Comparison of ENCODE assay signal across 14 cellular contexts in genomic region chr19:16875584-16876555, GRCh38. TPM values are rescaled to one million over a fixed set of nuclear protein-coding genes. Genes with fewer than 3 reads are reported as not detected.
DNase-seq lines count a peak whose midpoint lies in the region; ATAC-seq and TF ChIP-seq lines count a peak whose summit lies in the region.
"Had no signal": no experiment of that assay in that cellular context is flagged by ENCODE, and none has a peak within 500 bp of the region (broad histone marks: within the 10 kb centered on the region; RNA-seq: fewer than 3 reads in every experiment).

No MANE protein-coding gene starts in this region.

- DNase-seq in heart left ventricle: no peak
- no peak for DNase-seq in left ventricle myocardium superior
- no peak for DNase-seq in stimulated activated effector memory CD8-positive, alpha-beta T cell treated with anti-CD3 and anti-CD28 coated beads, Interleukin-12 subunit alpha, Interleukin-12 subunit beta, amount 100 ng/mL, for 72 hours (ENCODE audit: low spot score in 2 of 2)
- DNase-seq in GM13977 (ENCODE audit: low spot score): no peak
- DNase-seq in prostate gland (ENCODE audit: low spot score): no peak
- DNase-seq: activated CD4-positive, CD25-positive, alpha-beta regulatory T cell treated with anti-CD3 and anti-CD28 coated beads, Interleukin-2, amount 50 U/mL, for 72 hours; activated naive CD8-positive, alpha-beta T cell treated with anti-CD3 and anti-CD28 coated beads, Interleukin-2, amount 10 ng/mL, durations not matched to agents 7 days and 5 days; NCI-H1436; psoas muscle had no signal

- H3K4me2 ChIP-seq in OCI-LY1 (ENCODE audit: low read length): no peak overlapping the region

- peaks cover 35% of the 10 kb centered on the region for H3K4me1 Mint-ChIP-seq in stimulated activated effector memory CD8-positive, alpha-beta T cell treated with anti-CD3 and anti-CD28 coated beads, Interleukin-12 subunit alpha, Interleukin-12 subunit beta, amount 100 ng/mL, for 72 hours

- whole genome bisulfite sequencing in heart left ventricle, 4 donors: 90 to 92% (median 91%) methylated on average over 30 to 39 of the region's 39 CpGs
- 96% methylated on average over 39 of the region's 39 CpGs for WGBS in ectodermal cell, 2 experiments
- 89% methylated on average over 38 of the region's 39 CpGs for WGBS in prostate gland

- H4K20me1 ChIP-seq in OCI-LY1 (ENCODE audit: insufficient read depth, low read length): no peaks in the 10 kb centered on the region

- TF ChIP-seq CTCF in heart left ventricle (IDR thresholded peaks at IDR 0.05) (no peak), OCI-LY1 (IDR thresholded peaks at IDR 0.05; ENCODE audit: low read length) (no peak), GM13977 (IDR thresholded peaks at IDR 0.05; ENCODE audit: extremely low read depth, insufficient read depth, missing control alignments) (no peak), prostate gland (IDR thresholded peaks at IDR 0.05) (no peak)

- H3K27ac Mint-ChIP-seq in stimulated activated effector memory CD8-positive, alpha-beta T cell treated with anti-CD3 and anti-CD28 coated beads, Interleukin-12 subunit alpha, Interleukin-12 subunit beta, amount 100 ng/mL, for 72 hours: peak overlapping the region; percentile 85

- TF ChIP-seq POLR2A in heart left ventricle (IDR thresholded peaks at IDR 0.05): no peak
- no peak for TF ChIP-seq POLR2A in prostate gland (IDR thresholded peaks at IDR 0.05)

- intact Hi-C loops in heart left ventricle (cut with DNase I) (no loop called here), left ventricle myocardium superior (cut with micrococcal nuclease) (no loop called here), prostate gland (cut with DNase I) (no loop called here)

- H3K4me3 ChIP-seq in heart left ventricle: no peak overlapping the region
- H3K4me3 ChIP-seq in OCI-LY1 (ENCODE audit: low read depth, low read length, poor library complexity, severe bottlenecking): no peak overlapping the region
- H3K4me3 ChIP-seq in ectodermal cell (ENCODE audit: insufficient read depth, low read depth, low read length): no peak overlapping the region
- no peak overlapping the region for H3K4me3 ChIP-seq in prostate gland
- H3K4me3 ChIP-seq: cardiac muscle cell, psoas muscle had no signal

- H3K36me3 ChIP-seq in heart left ventricle (peaks cover 3 to 78% (median 67%) of the 10 kb centered on the region in 9 donors), OCI-LY1 (ENCODE audit: insufficient read depth, low read length) (peaks cover 70% of the 10 kb centered on the region), ectodermal cell (ENCODE audit: control insufficient read depth, insufficient read depth, low read length) (peaks cover 61% of the 10 kb centered on the region), prostate gland (peaks cover 12 to 34% of the 10 kb centered on the region in 2 donors)

- no peaks in the 10 kb centered on the region for H3F3A ChIP-seq in OCI-LY1 (ENCODE audit: insufficient read depth, low read length)

- H3K27ac ChIP-seq in heart left ventricle: peak overlapping the region in 7 of 12 donors; percentile 16 to 79 (median 63)
- H3K27ac ChIP-seq in OCI-LY1 (ENCODE audit: low read depth, low read length, poor library complexity, severe bottlenecking): peak overlapping the region; percentile 41
- peak overlapping the region; percentile 44 for H3K27ac ChIP-seq in ectodermal cell (ENCODE audit: insufficient read depth, low read depth, low read length, poor library complexity, severe bottlenecking)
- no peak overlapping the region for H3K27ac ChIP-seq in prostate gland
- H3K27ac ChIP-seq: cardiac muscle cell, psoas muscle had no signal

- H3K9ac ChIP-seq in OCI-LY1 (ENCODE audit: low read length): no peak overlapping the region

- in situ Hi-C loops in GM13977 (cut with MboI; ENCODE audit: low pct_unique_long_range_greater_than_20kb, low sequenced_read_pairs, unreplicated experiment): no loop called here

- no peaks in the 10 kb centered on the region for H3K27me3 ChIP-seq in heart left ventricle
- H3K27me3 ChIP-seq in OCI-LY1 (ENCODE audit: insufficient read depth, low read length): no peaks in the 10 kb centered on the region
- H3K27me3 ChIP-seq in ectodermal cell (ENCODE audit: control insufficient read depth, insufficient read depth, low read length, poor library complexity, severe bottlenecking): no peaks in the 10 kb centered on the region
- H3K27me3 ChIP-seq in prostate gland (replicated peaks; ENCODE audit: insufficient read depth): no peaks in the 10 kb centered on the region
- H3K27me3 ChIP-seq: cardiac muscle cell had no signal

- peak in 1 of 4 donors; percentile 4 for ATAC-seq in heart left ventricle
- ATAC-seq in left ventricle myocardium superior: no peak
- no peak for ATAC-seq in stimulated activated effector memory CD8-positive, alpha-beta T cell treated with anti-CD3 and anti-CD28 coated beads, Interleukin-12 subunit alpha, Interleukin-12 subunit beta, amount 100 ng/mL, for 72 hours
- no peak for ATAC-seq in HG02759 (IDR thresholded peaks at IDR 0.05; ENCODE audit: unreplicated experiment)

- peaks cover 50% of the 10 kb centered on the region for H3K36me3 Mint-ChIP-seq in stimulated activated effector memory CD8-positive, alpha-beta T cell treated with anti-CD3 and anti-CD28 coated beads, Interleukin-12 subunit alpha, Interleukin-12 subunit beta, amount 100 ng/mL, for 72 hours

- H3K9me3 ChIP-seq in heart left ventricle: peaks cover 0 to 2% (median 0%) of the 10 kb centered on the region in 12 donors
- 0 out of 2 replicates have a peak, but pooled peaks cover under 1% of the 10 kb centered on the region for H3K9me3 ChIP-seq in OCI-LY1 (ENCODE audit: low read length)
- H3K9me3 ChIP-seq in ectodermal cell (ENCODE audit: control insufficient read depth, low read length): no peaks in the 10 kb centered on the region
- no peaks in the 10 kb centered on the region for H3K9me3 ChIP-seq in prostate gland
- H3K9me3 ChIP-seq: psoas muscle had no signal

- H3K4me1 ChIP-seq in heart left ventricle (peaks cover 0 to 26% (median 11%) of the 10 kb centered on the region in 12 donors), OCI-LY1 (ENCODE audit: insufficient read depth, low read length, severe bottlenecking) (no peaks in the 10 kb centered on the region), ectodermal cell (ENCODE audit: control insufficient read depth, insufficient read depth, low read length) (no peaks in the 10 kb centered on the region), prostate gland (replicated peaks) (no peaks in the 10 kb centered on the region)
- H3K4me1 ChIP-seq: psoas muscle had no signal

- no peaks in the 10 kb centered on the region for H3K79me2 ChIP-seq in OCI-LY1 (ENCODE audit: insufficient read depth, low read length)

- no peaks in the 10 kb centered on the region for H3K9me2 ChIP-seq in OCI-LY1 (ENCODE audit: low read depth, low read length)

- peaks cover 8% of the 10 kb centered on the region for H3K9me3 Mint-ChIP-seq in stimulated activated effector memory CD8-positive, alpha-beta T cell treated with anti-CD3 and anti-CD28 coated beads, Interleukin-12 subunit alpha, Interleukin-12 subunit beta, amount 100 ng/mL, for 72 hours

- H2AFZ ChIP-seq in OCI-LY1 (ENCODE audit: low read length): no peak overlapping the region

- no peak overlapping the region for H3K4me3 Mint-ChIP-seq in stimulated activated effector memory CD8-positive, alpha-beta T cell treated with anti-CD3 and anti-CD28 coated beads, Interleukin-12 subunit alpha, Interleukin-12 subunit beta, amount 100 ng/mL, for 72 hours
- H3K4me3 Mint-ChIP-seq: activated naive CD8-positive, alpha-beta T cell treated with anti-CD3 and anti-CD28 coated beads, Interleukin-2, amount 10 ng/mL, durations not matched to agents 7 days and 5 days had no signal

RNA-seq across cellular contexts. Expression of gene F2RL3, which starts 12.9 kb away (rescaled TPM):
- total RNA-seq in heart left ventricle (1 to 10 TPM in 5 of 9 donors, under 1 TPM in 4; 0.12 to 4.1 (median 1.2) TPM), left ventricle myocardium superior (0.30 TPM), prostate gland (1 to 10 TPM in 1 of 2 donors, under 1 TPM in 1; 0.36 to 6.2 TPM)
- polyA plus RNA-seq in heart left ventricle: 1 to 10 TPM; 1.1 to 4.6 TPM
- polyA plus RNA-seq in ectodermal cell (2013, experiment 1 of 4): not detected
- not detected for polyA plus RNA-seq in ectodermal cell (2013, experiment 2 of 4)
- polyA plus RNA-seq in ectodermal cell (2013, experiment 3 of 4): not detected
- polyA plus RNA-seq in ectodermal cell (2013, experiment 4 of 4): not detected
- total RNA-seq: LHCN-M2 had no signal

RNA-seq across cellular contexts. Expression of gene SIN3B, which starts 46.7 kb away (rescaled TPM):
- total RNA-seq in heart left ventricle (10 to 100 TPM; 15.2 to 36.6 (median 24.7) TPM), left ventricle myocardium superior (26.0 TPM), prostate gland (100 to 1,000 TPM in 1 of 2 donors, 10 to 100 TPM in 1; 37.8 to 159 TPM)
- polyA plus RNA-seq in heart left ventricle: 10 to 100 TPM; 18.2 to 20.7 TPM
- polyA plus RNA-seq in ectodermal cell (2013, experiment 1 of 4): 54.9 TPM
- polyA plus RNA-seq in ectodermal cell (2013, experiment 2 of 4): 65.9 TPM
- polyA plus RNA-seq in ectodermal cell (2013, experiment 3 of 4): 52.6 TPM
- polyA plus RNA-seq in ectodermal cell (2013, experiment 4 of 4): 55.9 TPM

Comparison
In these comparisons a context has a peak if more than half of its experiments do, and no peak if none do; other contexts are left out.
1. H3K27ac ChIP-seq: peak in heart left ventricle (7 of 12), OCI-LY1 (single experiment) and ectodermal cell (single experiment); none in prostate gland (0 of 2).